8 cellular contexts compared by ENCODE assay signal in the genomic region with DNA sequence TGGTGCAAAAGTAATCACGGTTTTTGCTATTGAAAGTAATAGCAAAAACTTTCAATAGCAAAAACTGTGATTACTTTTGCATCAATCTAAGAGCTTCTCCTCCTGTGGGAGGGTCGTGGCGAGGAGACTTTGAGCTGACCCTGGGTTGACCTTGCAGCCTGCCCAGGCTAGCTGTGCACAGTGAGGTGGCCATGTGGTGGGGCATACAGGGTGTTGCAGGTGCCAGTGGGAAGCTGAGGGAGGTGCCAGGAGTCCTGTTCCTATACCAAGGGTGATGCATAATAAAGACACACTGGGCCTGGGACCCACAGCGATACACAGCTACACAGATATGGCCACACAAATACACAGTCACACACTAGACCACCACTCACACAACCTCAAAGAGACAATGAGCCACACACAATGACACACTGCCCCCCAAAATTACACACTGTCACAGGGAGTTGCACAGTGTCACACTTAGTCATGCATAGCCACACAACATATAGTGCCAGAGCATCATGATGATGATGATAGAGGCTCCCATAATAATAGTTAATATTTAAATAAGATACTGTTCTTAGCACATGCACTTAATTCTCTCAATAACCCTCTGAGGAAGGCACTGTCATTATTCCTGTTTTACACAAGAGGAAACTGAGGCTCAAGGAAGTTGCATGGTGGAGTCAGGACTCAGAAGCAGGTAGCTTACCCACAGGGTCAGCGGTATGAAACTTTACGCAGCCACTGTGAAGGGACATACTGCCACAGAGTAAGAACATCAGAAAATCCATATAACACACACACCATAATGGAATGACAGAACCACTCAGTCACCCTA. TPM values are rescaled to one million over a fixed set of nuclear protein-coding genes. Genes with fewer than 3 reads are reported as not detected.
DNase-seq lines count a peak whose midpoint lies in the region; ATAC-seq and TF ChIP-seq lines count a peak whose summit lies in the region.

No MANE protein-coding gene starts in this region.

- no peak for DNase-seq in CD4-positive, alpha-beta memory T cell
- no peak for DNase-seq in dorsolateral prefrontal cortex
- DNase-seq in stimulated activated CD4-positive, alpha-beta T cell treated with anti-CD3 and anti-CD28 coated beads, Interleukin-4, amount 100 ng/mL, for 1 hour = no peak
- DNase-seq in HuH-7.5 (ENCODE audit: low spot score) = no peak
- DNase-seq in NCI-H2196 (lab: John Stamatoyannopoulos, UW; ENCODE audit: unreplicated experiment) = no peak

- H3K9me2 ChIP-seq in OCI-LY1 (ENCODE audit: low read depth, low read length) = no peaks in the 10 kb centered on the region

- no peak overlapping the region for H2AFZ ChIP-seq in OCI-LY1 (ENCODE audit: low read length)

- peak overlapping the region; percentile 73 for H3K4me2 ChIP-seq in OCI-LY1 (ENCODE audit: low read length)

- CTCF ChIA-PET in CD4-positive, alpha-beta memory T cell (lab: Charles Lee; ENCODE audit: partially characterized antibody) = interaction anchor here (2.0 kb wide), 2 partner anchors 16 to 18 kb away, joined by 6 to 10 read pairs; partner anchors contain the start of gene DLEC1

- H3K36me3 Mint-ChIP-seq in CD4-positive, alpha-beta memory T cell = peaks cover 26% of the 10 kb centered on the region in 2 donors

- H3K27ac ChIP-seq in CD4-positive, alpha-beta memory T cell (ENCODE audit: low read depth, low read length) = peak overlapping the region; percentile 87
- H3K27ac ChIP-seq in OCI-LY1 (ENCODE audit: low read depth, low read length, poor library complexity, severe bottlenecking) = no peak overlapping the region
- H3K27ac ChIP-seq in dorsolateral prefrontal cortex = peak overlapping the region in 48 of 59 donors; percentile 75 to 98 (median 94)
- H3K27ac ChIP-seq in neutrophil = peak overlapping the region; percentile 96

- H3F3A ChIP-seq in OCI-LY1 (ENCODE audit: insufficient read depth, low read length) = no peaks in the 10 kb centered on the region

- TF ChIP-seq CTCF in OCI-LY1 (IDR thresholded peaks at IDR 0.05; ENCODE audit: low read length) (no peak), dorsolateral prefrontal cortex (IDR thresholded peaks at IDR 0.05 in 54 of 56, conservative IDR thresholded peaks at IDR 0.05 in 2 of 56; ENCODE audit: low read depth in 1 of 56, partially characterized antibody in 56 of 56) (no peak), neutrophil (IDR thresholded peaks at IDR 0.05) (no peak)

- peaks cover 33% of the 10 kb centered on the region for H3K4me1 ChIP-seq in CD4-positive, alpha-beta memory T cell (ENCODE audit: insufficient read depth, low read length)
- H3K4me1 ChIP-seq in OCI-LY1 (ENCODE audit: insufficient read depth, low read length, severe bottlenecking) (peaks cover 20% of the 10 kb centered on the region), neutrophil (ENCODE audit: control insufficient read depth in 1 of 2, insufficient read depth in 1 of 2, low read depth in 1 of 2, low read length in 1 of 2) (peaks cover 53 to 65% of the 10 kb centered on the region in 2 experiments)

- H3K79me2 ChIP-seq in OCI-LY1 (ENCODE audit: insufficient read depth, low read length) = no peaks in the 10 kb centered on the region

- H4K20me1 ChIP-seq in OCI-LY1 (ENCODE audit: insufficient read depth, low read length) = no peaks in the 10 kb centered on the region

- H3K9me3 Mint-ChIP-seq in CD4-positive, alpha-beta memory T cell = peaks cover 0 to 5% (median 0%) of the 10 kb centered on the region in 8 donors

- no peaks in the 10 kb centered on the region for H3K27me3 ChIP-seq in CD4-positive, alpha-beta memory T cell (ENCODE audit: insufficient read depth, low read length)
- H3K27me3 ChIP-seq in OCI-LY1 (ENCODE audit: insufficient read depth, low read length) (no peaks in the 10 kb centered on the region), dorsolateral prefrontal cortex (no peaks in the 10 kb centered on the region), neutrophil (peaks cover 16% of the 10 kb centered on the region)

- H3K4me1 Mint-ChIP-seq in CD4-positive, alpha-beta memory T cell = peaks cover 30 to 74% (median 46%) of the 10 kb centered on the region in 4 donors

- peaks cover 7% of the 10 kb centered on the region for H3K36me3 ChIP-seq in CD4-positive, alpha-beta memory T cell (ENCODE audit: insufficient read depth, low read length)
- no peaks in the 10 kb centered on the region for H3K36me3 ChIP-seq in OCI-LY1 (ENCODE audit: insufficient read depth, low read length)
- H3K36me3 ChIP-seq in neutrophil = peaks cover 24% of the 10 kb centered on the region

- POLR2A ChIA-PET in CD4-positive, alpha-beta memory T cell (lab: Charles Lee; ENCODE audit: partially characterized antibody) = interaction anchor here (1.1 to 1.4 kb wide), 3 partner anchors 16 to 142 kb away, joined by 4 to 8 read pairs (median 7); partner anchors contain the start of gene OXSR1

- H3K4me3 ChIP-seq in CD4-positive, alpha-beta memory T cell (ENCODE audit: low read length in 2 of 2) = peak overlapping the region; percentile 70 to 91
- H3K4me3 ChIP-seq in OCI-LY1 (ENCODE audit: low read depth, low read length, poor library complexity, severe bottlenecking) = peak overlapping the region; percentile 62
- H3K4me3 ChIP-seq in dorsolateral prefrontal cortex = peak overlapping the region in 33 of 59 donors; percentile 59 to 83 (median 72)
- H3K4me3 ChIP-seq in neutrophil (ENCODE audit: low read depth in 1 of 2, low read length in 1 of 2) = peak overlapping the region; percentile 81 to 93

- H3K9me3 ChIP-seq in CD4-positive, alpha-beta memory T cell (ENCODE audit: control insufficient read depth in 1 of 2, low read length in 2 of 2) = no peaks in the 10 kb centered on the region
- no peaks in the 10 kb centered on the region for H3K9me3 ChIP-seq in OCI-LY1 (ENCODE audit: low read length)
- H3K9me3 ChIP-seq in neutrophil = no peaks in the 10 kb centered on the region

- no peak for ATAC-seq in GM19023 (IDR thresholded peaks at IDR 0.05; ENCODE audit: unreplicated experiment)

- H3K9ac ChIP-seq in OCI-LY1 (ENCODE audit: low read length) = no peak overlapping the region; the same call in 1 of the 2 replicates

- no peaks in the 10 kb centered on the region for H3K27me3 Mint-ChIP-seq in CD4-positive, alpha-beta memory T cell

- intact Hi-C loops in CD4-positive, alpha-beta memory T cell (cut with micrococcal nuclease) = no loop called here
- intact Hi-C loops in dorsolateral prefrontal cortex (cut with DNase I) = no loop called here

- peak overlapping the region; percentile 91 to 100 (median 99) for H3K27ac Mint-ChIP-seq in CD4-positive, alpha-beta memory T cell

- H3K4me3 Mint-ChIP-seq in CD4-positive, alpha-beta memory T cell = peak overlapping the region; percentile 86 to 95 (median 92)

RNA-seq across cellular contexts. Expression of gene PLCD1, which starts 6.3 kb away (rescaled TPM):
- 10 to 100 TPM; 81.2 to 93.9 TPM for total RNA-seq in CD4-positive, alpha-beta memory T cell
- polyA plus RNA-seq in CD4-positive, alpha-beta memory T cell = 10 to 100 TPM; 38.4 to 41.2 TPM
- 10 to 100 TPM; 16.3 to 64.5 (median 29.4) TPM for total RNA-seq in dorsolateral prefrontal cortex

RNA-seq across cellular contexts. Expression of gene DLEC1, which starts 15.9 kb away (rescaled TPM):
- total RNA-seq in CD4-positive, alpha-beta memory T cell = 10 to 100 TPM; 13.2 to 15.1 TPM
- polyA plus RNA-seq in CD4-positive, alpha-beta memory T cell = 1 to 10 TPM in 1 of 2 donors, under 1 TPM in 1; 0.49 to 1.3 TPM
- 10 to 100 TPM in 1 of 120 experiments, 1 to 10 TPM in 102, under 1 TPM in 17; 0.73 to 13.1 (median 2.2) TPM for total RNA-seq in dorsolateral prefrontal cortex

RNA-seq across cellular contexts. Expression of gene VILL, which starts 32.5 kb away (rescaled TPM):
- 10 to 100 TPM; 41.7 to 43.4 TPM for total RNA-seq in CD4-positive, alpha-beta memory T cell
- polyA plus RNA-seq in CD4-positive, alpha-beta memory T cell = 10 to 100 TPM; 13.4 to 18.0 TPM
- total RNA-seq in dorsolateral prefrontal cortex = 10 to 100 TPM in 83 of 120 experiments, 1 to 10 TPM in 37; 5.7 to 23.5 (median 11.1) TPM
